8 cellular contexts compared by ENCODE assay signal in genomic region chr14:50829472-50830043, GRCh38. TPM values are rescaled to one million over a fixed set of nuclear protein-coding genes. Genes with fewer than 3 reads are reported as not detected.
DNase-seq lines count a peak whose midpoint lies in the region; ATAC-seq and TF ChIP-seq lines count a peak whose summit lies in the region.

No MANE protein-coding gene starts in this region.

- H3K4me3 ChIP-seq in fibroblast of villous mesenchyme (ENCODE audit: low read depth, low read length) = peak overlapping the region; percentile 77

- no peak for TF ChIP-seq CTCF in fibroblast of villous mesenchyme (IDR thresholded peaks at IDR 0.05; ENCODE audit: insufficient read depth, low read depth, low read length)

- DNase-seq in NCI-H1105 treated with DMSO at 0.1 percent for 48 hours (lab: John Stamatoyannopoulos, UW) (peak; percentile 50), NCI-H1105 (lab: John Stamatoyannopoulos, UW) (no peak), fibroblast of villous mesenchyme (ENCODE audit: low read depth) (no peak), pons (ENCODE audit: low spot score) (peak; percentile 30), MV-4-11 (lab: John Stamatoyannopoulos, UW) (no peak)

- ATAC-seq in SK-N-SH treated with all-trans-retinoic acid at 6 μM for 48 hours = peak; percentile 13
- no peak for ATAC-seq in GM21423 (IDR thresholded peaks at IDR 0.05; ENCODE audit: unreplicated experiment)
- ATAC-seq in HG03521 (IDR thresholded peaks at IDR 0.05; ENCODE audit: unreplicated experiment) = no peak

TF ChIP-seq in SK-N-SH treated with all-trans-retinoic acid at 6 μM for 48 hours, 23 proteins besides CTCF, POLR2A, EP300 and RAD21:
- TF ChIP-seq PPARA (CRISPR knock-in tag; IDR thresholded peaks at IDR 0.05; ENCODE audit: borderline replicate concordance) (no peak), TSHZ2 (CRISPR knock-in tag; IDR thresholded peaks at IDR 0.05) (no peak), ZFP3 (CRISPR knock-in tag; IDR thresholded peaks at IDR 0.05) (no peak), CSDC2 (CRISPR knock-in tag; IDR thresholded peaks at IDR 0.05) (no peak), RARB (CRISPR knock-in tag; IDR thresholded peaks at IDR 0.05) (no peak), CSRNP3 (CRISPR knock-in tag; IDR thresholded peaks at IDR 0.05) (no peak), ZNF8 (CRISPR knock-in tag; IDR thresholded peaks at IDR 0.05) (no peak), ARNTL (CRISPR knock-in tag; IDR thresholded peaks at IDR 0.05; ENCODE audit: borderline replicate concordance, low read depth) (no peak), TCF4 (CRISPR knock-in tag; IDR thresholded peaks at IDR 0.05; ENCODE audit: borderline replicate concordance) (no peak), ESRRG (CRISPR knock-in tag; IDR thresholded peaks at IDR 0.05) (no peak), POU6F1 (CRISPR knock-in tag; IDR thresholded peaks at IDR 0.05; ENCODE audit: borderline replicate concordance, low read depth) (no peak), ZNF565 (CRISPR knock-in tag; conservative IDR thresholded peaks at IDR 0.05; ENCODE audit: low read depth) (no peak), SNAI2 (CRISPR knock-in tag; IDR thresholded peaks at IDR 0.05) (no peak), GLIS3 (CRISPR knock-in tag; IDR thresholded peaks at IDR 0.05) (no peak), BACH2 (CRISPR knock-in tag; IDR thresholded peaks at IDR 0.05; ENCODE audit: borderline replicate concordance) (no peak), ISL1 (CRISPR knock-in tag; IDR thresholded peaks at IDR 0.05) (no peak), ZC3H10 (CRISPR knock-in tag; IDR thresholded peaks at IDR 0.05) (no peak)
- TF ChIP-seq, protein P1, sequence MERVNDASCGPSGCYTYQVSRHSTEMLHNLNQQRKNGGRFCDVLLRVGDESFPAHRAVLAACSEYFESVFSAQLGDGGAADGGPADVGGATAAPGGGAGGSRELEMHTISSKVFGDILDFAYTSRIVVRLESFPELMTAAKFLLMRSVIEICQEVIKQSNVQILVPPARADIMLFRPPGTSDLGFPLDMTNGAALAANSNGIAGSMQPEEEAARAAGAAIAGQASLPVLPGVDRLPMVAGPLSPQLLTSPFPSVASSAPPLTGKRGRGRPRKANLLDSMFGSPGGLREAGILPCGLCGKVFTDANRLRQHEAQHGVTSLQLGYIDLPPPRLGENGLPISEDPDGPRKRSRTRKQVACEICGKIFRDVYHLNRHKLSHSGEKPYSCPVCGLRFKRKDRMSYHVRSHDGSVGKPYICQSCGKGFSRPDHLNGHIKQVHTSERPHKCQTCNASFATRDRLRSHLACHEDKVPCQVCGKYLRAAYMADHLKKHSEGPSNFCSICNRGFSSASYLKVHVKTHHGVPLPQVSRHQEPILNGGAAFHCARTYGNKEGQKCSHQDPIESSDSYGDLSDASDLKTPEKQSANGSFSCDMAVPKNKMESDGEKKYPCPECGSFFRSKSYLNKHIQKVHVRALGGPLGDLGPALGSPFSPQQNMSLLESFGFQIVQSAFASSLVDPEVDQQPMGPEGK (CRISPR knock-in tag; IDR thresholded peaks at IDR 0.05; ENCODE audit: borderline replicate concordance) = no peak
- TF ChIP-seq, protein P2, sequence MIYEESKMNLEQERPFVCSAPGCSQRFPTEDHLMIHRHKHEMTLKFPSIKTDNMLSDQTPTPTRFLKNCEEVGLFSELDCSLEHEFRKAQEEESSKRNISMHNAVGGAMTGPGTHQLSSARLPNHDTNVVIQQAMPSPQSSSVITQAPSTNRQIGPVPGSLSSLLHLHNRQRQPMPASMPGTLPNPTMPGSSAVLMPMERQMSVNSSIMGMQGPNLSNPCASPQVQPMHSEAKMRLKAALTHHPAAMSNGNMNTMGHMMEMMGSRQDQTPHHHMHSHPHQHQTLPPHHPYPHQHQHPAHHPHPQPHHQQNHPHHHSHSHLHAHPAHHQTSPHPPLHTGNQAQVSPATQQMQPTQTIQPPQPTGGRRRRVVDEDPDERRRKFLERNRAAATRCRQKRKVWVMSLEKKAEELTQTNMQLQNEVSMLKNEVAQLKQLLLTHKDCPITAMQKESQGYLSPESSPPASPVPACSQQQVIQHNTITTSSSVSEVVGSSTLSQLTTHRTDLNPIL (CRISPR knock-in tag; IDR thresholded peaks at IDR 0.05; ENCODE audit: low read depth) = no peak

RNA-seq across cellular contexts. Expression of gene NIN, which starts 1.4 kb away (rescaled TPM):
- total RNA-seq in fibroblast of villous mesenchyme = 29.8 and 33.2 TPM in 2 replicates

RNA-seq across cellular contexts. Expression of gene ABHD12B, which starts 42.3 kb away (rescaled TPM):
- not detected in 2 replicates for total RNA-seq in fibroblast of villous mesenchyme

Comparison
In these comparisons a context has a peak if more than half of its experiments do, and no peak if none do; other contexts are left out.
1. DNase-seq: peak in NCI-H1105 treated with DMSO at 0.1 percent for 48 hours (single experiment) and pons (single experiment); none in NCI-H1105 (single experiment), fibroblast of villous mesenchyme (single experiment) and MV-4-11 (single experiment).